In the genomic region with DNA sequence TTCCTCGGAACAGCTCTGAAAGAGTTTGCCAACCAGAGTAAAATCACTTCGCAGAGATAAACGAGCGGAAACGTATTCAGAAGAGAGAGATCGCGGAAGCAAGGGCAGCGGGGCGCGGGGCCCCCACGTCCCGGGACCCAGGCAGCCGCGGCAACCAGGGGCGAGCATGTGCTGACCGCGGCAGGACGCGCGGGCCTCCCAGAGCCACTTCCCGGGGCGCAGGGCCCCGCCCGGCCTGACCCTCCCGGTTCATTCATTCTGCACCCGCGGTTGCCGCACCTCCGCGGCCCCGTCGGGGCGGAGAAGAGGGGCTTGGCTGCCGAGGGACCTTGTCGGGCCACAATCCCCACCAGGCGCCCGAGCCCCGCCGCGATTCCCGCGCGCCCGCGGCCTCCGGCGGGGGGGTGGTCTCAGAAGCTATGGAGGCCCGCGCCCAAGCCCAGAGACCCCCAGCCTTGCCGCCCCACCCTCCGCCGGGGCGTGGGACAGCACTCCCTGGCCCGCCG, we compare ENCODE assay signal across 8 cellular contexts. TPM values are rescaled to one million over a fixed set of nuclear protein-coding genes. Genes with fewer than 3 reads are reported as not detected.
DNase-seq lines count a peak whose midpoint lies in the region; ATAC-seq and TF ChIP-seq lines count a peak whose summit lies in the region.

No MANE protein-coding gene starts in this region.

- ATAC-seq in GM19035 (IDR thresholded peaks at IDR 0.05; ENCODE audit: unreplicated experiment) (peak; percentile 14), HG03175 (IDR thresholded peaks at IDR 0.05; ENCODE audit: unreplicated experiment) (no peak), GM21367 (IDR thresholded peaks at IDR 0.05; ENCODE audit: unreplicated experiment) (no peak)

- H3K18ac ChIP-seq in neuronal stem cell (ENCODE audit: low read length) = peak overlapping the region; percentile 100

- H3K36me3 Mint-ChIP-seq in activated T-helper 1 cell treated with anti-CD3 and anti-CD28 coated beads, Interleukin-12 subunit alpha, Interleukin-12 subunit beta, Interleukin-2, Interleukin-4 antibody, amounts not matched to agents 30 ng/mL and 10 ng/mL and 1 ng/mL, durations not matched to agents 14 hours and 24 hours and 36 hours (ENCODE audit: low read depth) = peaks cover 7% of the 10 kb centered on the region

- H3K27ac Mint-ChIP-seq in activated T-helper 1 cell treated with anti-CD3 and anti-CD28 coated beads, Interleukin-12 subunit alpha, Interleukin-12 subunit beta, Interleukin-2, Interleukin-4 antibody, amounts not matched to agents 30 ng/mL and 10 ng/mL and 1 ng/mL, durations not matched to agents 14 hours and 24 hours and 36 hours = peak overlapping the region; percentile 95

- peak; percentile 11 for DNase-seq in MV-4-11 (lab: John Stamatoyannopoulos, UW)
- DNase-seq in activated T-helper 1 cell treated with anti-CD3 and anti-CD28 coated beads, Interleukin-12 subunit alpha, Interleukin-12 subunit beta, Interleukin-2, Interleukin-4 antibody, amounts not matched to agents 30 ng/mL and 10 ng/mL and 1 ng/mL, durations not matched to agents 14 hours and 24 hours and 36 hours (ENCODE audit: low spot score) = peak; percentile 38
- no peak for DNase-seq in fibroblast of the aortic adventitia (ENCODE audit: low read depth)
- DNase-seq in neuronal stem cell (ENCODE audit: low spot score) = peak; percentile 12
- DNase-seq in putamen (ENCODE audit: low spot score) = no peak

- intact Hi-C loops in activated T-helper 1 cell treated with anti-CD3 and anti-CD28 coated beads, Interleukin-12 subunit alpha, Interleukin-12 subunit beta, Interleukin-2, Interleukin-4 antibody, amounts not matched to agents 30 ng/mL and 10 ng/mL and 1 ng/mL, durations not matched to agents 14 hours and 24 hours and 36 hours (cut with micrococcal nuclease) = loop anchor here (1.0 to 10.0 kb wide), 5 partner anchors 22 to 1566 kb away; partner anchors contain the start of genes BTG1 and CEP83

- no peak overlapping the region for H2BK15ac ChIP-seq in neuronal stem cell (ENCODE audit: low read length)

- peaks cover 57% of the 10 kb centered on the region for H3K4me1 Mint-ChIP-seq in activated T-helper 1 cell treated with anti-CD3 and anti-CD28 coated beads, Interleukin-12 subunit alpha, Interleukin-12 subunit beta, Interleukin-2, Interleukin-4 antibody, amounts not matched to agents 30 ng/mL and 10 ng/mL and 1 ng/mL, durations not matched to agents 14 hours and 24 hours and 36 hours (ENCODE audit: low read depth)

- no peaks in the 10 kb centered on the region for H3K9me3 ChIP-seq in neuronal stem cell (replicated peaks in 1 of 2; ENCODE audit: control insufficient read depth in 2 of 2, insufficient read depth in 1 of 2, low read depth in 1 of 2, low read length in 2 of 2)

- H2BK5ac ChIP-seq in neuronal stem cell (ENCODE audit: low read length) = peak overlapping the region; percentile 85

- no peaks in the 10 kb centered on the region for H3K9me3 Mint-ChIP-seq in activated T-helper 1 cell treated with anti-CD3 and anti-CD28 coated beads, Interleukin-12 subunit alpha, Interleukin-12 subunit beta, Interleukin-2, Interleukin-4 antibody, amounts not matched to agents 30 ng/mL and 10 ng/mL and 1 ng/mL, durations not matched to agents 14 hours and 24 hours and 36 hours

- no peaks in the 10 kb centered on the region for H3K36me3 ChIP-seq in neuronal stem cell (replicated peaks in 1 of 2; ENCODE audit: control insufficient read depth in 2 of 2, insufficient read depth in 2 of 2, low read length in 2 of 2)

- peak overlapping the region; percentile 89 for H3K27ac ChIP-seq in neuronal stem cell (replicated peaks; ENCODE audit: low read length)

- peak overlapping the region; percentile 91 for H3K14ac ChIP-seq in neuronal stem cell (ENCODE audit: low read length)

- peak overlapping the region; percentile 98 for H3K9ac ChIP-seq in neuronal stem cell (ENCODE audit: low read depth, low read length, poor library complexity)

- H3K4me2 ChIP-seq in neuronal stem cell (ENCODE audit: insufficient read depth, low read length, poor library complexity, severe bottlenecking) = peak overlapping the region; percentile 68

- TF ChIP-seq CTCF in fibroblast of the aortic adventitia (IDR thresholded peaks at IDR 0.05; ENCODE audit: insufficient read depth, low read length) = no peak

- no peak overlapping the region for H4K8ac ChIP-seq in neuronal stem cell (ENCODE audit: low read depth, low read length)

- peak overlapping the region; percentile 85 for H3K4me3 ChIP-seq in fibroblast of the aortic adventitia (ENCODE audit: low read depth, low read length)
- peak overlapping the region; percentile 56 to 100 for H3K4me3 ChIP-seq in neuronal stem cell (ENCODE audit: low read length in 2 of 2)

- H2AK5ac ChIP-seq in neuronal stem cell (ENCODE audit: low read depth, low read length) = no peak overlapping the region

- no CpG with 5 or more reads among the region's 55 CpGs for WGBS in neuronal stem cell (ENCODE audit: extremely low coverage in 2 of 2, insufficient read length in 2 of 2, insufficient replicate concordance in 1 of 2), 2 donors

- no peak overlapping the region for H3K4ac ChIP-seq in neuronal stem cell (ENCODE audit: low read length)

- H3K4me3 Mint-ChIP-seq in activated T-helper 1 cell treated with anti-CD3 and anti-CD28 coated beads, Interleukin-12 subunit alpha, Interleukin-12 subunit beta, Interleukin-2, Interleukin-4 antibody, amounts not matched to agents 30 ng/mL and 10 ng/mL and 1 ng/mL, durations not matched to agents 14 hours and 24 hours and 36 hours = peak overlapping the region; percentile 93

- peaks cover 2% of the 10 kb centered on the region for H3K79me1 ChIP-seq in neuronal stem cell (ENCODE audit: low read depth, low read length)

- peak overlapping the region; percentile 73 for H2BK120ac ChIP-seq in neuronal stem cell (ENCODE audit: low read depth, low read length)

- H2BK12ac ChIP-seq in neuronal stem cell (ENCODE audit: low read length) = no peak overlapping the region

- peaks cover 9% of the 10 kb centered on the region in 2 donors for H3K4me1 ChIP-seq in neuronal stem cell (ENCODE audit: control insufficient read depth in 2 of 2, insufficient read depth in 1 of 2, low read depth in 1 of 2, low read length in 2 of 2)

- H3K27me3 ChIP-seq in neuronal stem cell (ENCODE audit: control insufficient read depth in 3 of 3, insufficient read depth in 3 of 3, low read depth in 1 of 3, low read length in 3 of 3) = no peaks in the 10 kb centered on the region

- peak overlapping the region; percentile 89 for H2AFZ ChIP-seq in neuronal stem cell (ENCODE audit: low read length)

- H4K91ac ChIP-seq in neuronal stem cell (ENCODE audit: low read depth, low read length, poor library complexity) = no peak overlapping the region

- no peaks in the 10 kb centered on the region for H3K27me3 Mint-ChIP-seq in activated T-helper 1 cell treated with anti-CD3 and anti-CD28 coated beads, Interleukin-12 subunit alpha, Interleukin-12 subunit beta, Interleukin-2, Interleukin-4 antibody, amounts not matched to agents 30 ng/mL and 10 ng/mL and 1 ng/mL, durations not matched to agents 14 hours and 24 hours and 36 hours (ENCODE audit: insufficient read depth)

- H3K23ac ChIP-seq in neuronal stem cell (ENCODE audit: low read depth, low read length, poor library complexity) = no peak overlapping the region

RNA-seq across cellular contexts. Expression of gene UBE2N, which starts 0.6 kb away (rescaled TPM):
- total RNA-seq in activated T-helper 1 cell treated with anti-CD3 and anti-CD28 coated beads, Interleukin-12 subunit alpha, Interleukin-12 subunit beta, Interleukin-2, Interleukin-4 antibody, amounts not matched to agents 30 ng/mL and 10 ng/mL and 1 ng/mL, durations not matched to agents 14 hours and 24 hours and 36 hours = 231 and 239 TPM in 2 replicates
- 18.6 and 63.5 TPM in 2 replicates for total RNA-seq in fibroblast of the aortic adventitia (ENCODE audit: low replicate concordance)
- polyA plus RNA-seq in neuronal stem cell (2013, experiment 1 of 2) = 174 TPM
- 180 TPM for polyA plus RNA-seq in neuronal stem cell (2013, experiment 2 of 2)

RNA-seq across cellular contexts. Expression of gene MRPL42, which starts 26.1 kb away (rescaled TPM):
- total RNA-seq in activated T-helper 1 cell treated with anti-CD3 and anti-CD28 coated beads, Interleukin-12 subunit alpha, Interleukin-12 subunit beta, Interleukin-2, Interleukin-4 antibody, amounts not matched to agents 30 ng/mL and 10 ng/mL and 1 ng/mL, durations not matched to agents 14 hours and 24 hours and 36 hours = 83.2 and 87.0 TPM in 2 replicates
- total RNA-seq in fibroblast of the aortic adventitia (ENCODE audit: low replicate concordance) = 19.0 and 96.6 TPM in 2 replicates
- 127 TPM for polyA plus RNA-seq in neuronal stem cell (2013, experiment 1 of 2)
- 137 TPM for polyA plus RNA-seq in neuronal stem cell (2013, experiment 2 of 2)

Comparison
In these comparisons a context has a peak if more than half of its experiments do, and no peak if none do; other contexts are left out.
1. DNase-seq: peak in MV-4-11 (single experiment), activated T-helper 1 cell treated with anti-CD3 and anti-CD28 coated beads, Interleukin-12 subunit alpha, Interleukin-12 subunit beta, Interleukin-2, Interleukin-4 antibody, amounts not matched to agents 30 ng/mL and 10 ng/mL and 1 ng/mL, durations not matched to agents 14 hours and 24 hours and 36 hours (single experiment) and neuronal stem cell (single experiment); none in fibroblast of the aortic adventitia (single experiment) and putamen (single experiment).